8 cellular contexts compared by ENCODE assay signal in genomic region chr9:98129451-98129881, GRCh38. TPM values are rescaled to one million over a fixed set of nuclear protein-coding genes. Genes with fewer than 3 reads are reported as not detected.
DNase-seq lines count a peak whose midpoint lies in the region; ATAC-seq and TF ChIP-seq lines count a peak whose summit lies in the region.

No MANE protein-coding gene starts in this region.

- H3K27ac Mint-ChIP-seq in chondrocyte (ENCODE audit: unreplicated experiment): no peak overlapping the region

- H3K4me1 Mint-ChIP-seq in chondrocyte (ENCODE audit: low read depth): no peaks in the 10 kb centered on the region

- no peaks in the 10 kb centered on the region for H3K27me3 ChIP-seq in BLaER1 treated with 17β-estradiol and CSF1 and Interleukin-3, amounts not matched to agents 10 nM and 100 nM

- TF ChIP-seq CTCF in chondrocyte (IDR thresholded peaks at IDR 0.05): no peak

- peak overlapping the region in 10 of 11 experiments; percentile 31 to 72 (median 63); a peak in 17 of 22 replicates for H3K27ac ChIP-seq in BLaER1 treated with 17β-estradiol and CSF1 and Interleukin-3, amounts not matched to agents 10 nM and 100 nM

- peak overlapping the region; percentile 50 to 90 (median 65) for H3K4me2 ChIP-seq in BLaER1 treated with 17β-estradiol and CSF1 and Interleukin-3, amounts not matched to agents 10 nM and 100 nM

- no peak overlapping the region for H3K4me3 Mint-ChIP-seq in chondrocyte (ENCODE audit: unreplicated experiment)

- peaks cover 9% of the 10 kb centered on the region for H3K36me3 Mint-ChIP-seq in chondrocyte (ENCODE audit: low read depth)

- H3K4me1 ChIP-seq in BLaER1 treated with 17β-estradiol and CSF1 and Interleukin-3, amounts not matched to agents 10 nM and 100 nM: peaks cover 30 to 76% (median 59%) of the 10 kb centered on the region in 10 experiments

- no peaks in the 10 kb centered on the region for H3K9me3 Mint-ChIP-seq in chondrocyte (ENCODE audit: low read depth)

- DNase-seq in HT1080 (ENCODE audit: low read depth) (peak; percentile 53), chondrocyte (ENCODE audit: low spot score) (peak; percentile 39), hepatic stellate cell (ENCODE audit: low spot score) (no peak), HuH-7 (ENCODE audit: low spot score) (no peak)
- DNase-seq in activated CD4-positive, alpha-beta T cell treated with anti-CD3 and anti-CD28 coated beads for 4 hours: no peak
- no peak for DNase-seq in effector CD8-positive, alpha-beta T cell (lab: John Stamatoyannopoulos, UW)

- no peaks in the 10 kb centered on the region; a peak in 1 of 22 replicates for H4K20me1 ChIP-seq in BLaER1 treated with 17β-estradiol and CSF1 and Interleukin-3, amounts not matched to agents 10 nM and 100 nM

- H3K27me3 Mint-ChIP-seq in chondrocyte (ENCODE audit: low read depth): no peaks in the 10 kb centered on the region

- no peak overlapping the region for H3K4me3 ChIP-seq in BLaER1 treated with 17β-estradiol and CSF1 and Interleukin-3, amounts not matched to agents 10 nM and 100 nM

- peak; percentile 83 for ATAC-seq in GM19452 (IDR thresholded peaks at IDR 0.05; ENCODE audit: unreplicated experiment)

- H3K9me3 ChIP-seq in BLaER1 treated with 17β-estradiol and CSF1 and Interleukin-3, amounts not matched to agents 10 nM and 100 nM (replicated peaks in 1 of 11): no peaks in the 10 kb centered on the region

- no peaks in the 10 kb centered on the region for H3K36me3 ChIP-seq in BLaER1 treated with 17β-estradiol and CSF1 and Interleukin-3, amounts not matched to agents 10 nM and 100 nM

- H3K9ac ChIP-seq in BLaER1 treated with 17β-estradiol and CSF1 and Interleukin-3, amounts not matched to agents 10 nM and 100 nM: peak overlapping the region in 7 of 11 experiments; percentile 2 to 60 (median 44); a peak in 10 of 22 replicates

RNA-seq across cellular contexts. Expression of gene TRIM14, which starts 10.4 kb away (rescaled TPM):
- total RNA-seq in HT1080 (2014; rRNA removed; shearing (Covaris generic)): 26.8 and 31.0 TPM in 2 replicates
- 25.7 and 25.9 TPM in 2 replicates for polyA plus RNA-seq in HT1080 (2015; cell fraction: cytosol; rRNA removed)
- 16.0 and 23.2 TPM in 2 replicates for polyA plus RNA-seq in HT1080 (2015; cell fraction: nucleus; rRNA removed)
- 0.58 to 1.1 TPM (median 1.1 TPM) in 3 replicates for total RNA-seq in chondrocyte

Comparison
In these comparisons a context has a peak if more than half of its experiments do, and no peak if none do; other contexts are left out.
1. DNase-seq: peak in HT1080 (single experiment) and chondrocyte (single experiment); none in hepatic stellate cell (single experiment), HuH-7 (single experiment), activated CD4-positive, alpha-beta T cell treated with anti-CD3 and anti-CD28 coated beads for 4 hours (0 of 2) and effector CD8-positive, alpha-beta T cell (single experiment).
2. RNA of gene TRIM14, which starts 10.4 kb away (total RNA-seq): 26.8 to 31.0 TPM in HT1080; 0.58 to 1.1 TPM in chondrocyte; every median in the first group is over 10 times any median in the second.